In the genomic region with DNA sequence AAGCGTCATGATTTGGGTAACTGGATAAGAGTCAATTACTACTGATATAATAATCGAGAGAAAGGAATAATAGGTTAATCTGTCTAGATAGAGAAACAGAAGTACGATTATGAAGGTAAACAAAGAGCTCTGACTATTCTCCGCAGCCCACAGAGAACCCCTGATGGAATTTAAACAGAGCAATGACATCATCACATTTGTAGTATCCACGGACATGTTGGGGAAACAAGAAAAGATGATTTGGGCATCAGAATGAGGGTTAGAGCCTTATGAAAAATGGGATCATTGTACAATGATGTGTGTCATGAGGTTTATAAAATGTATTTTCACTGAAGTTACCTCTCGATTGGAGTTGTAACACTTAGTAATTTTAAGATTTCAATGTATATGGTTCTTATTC, we compare ENCODE assay signal across 7 cellular contexts.
"Had no signal": no experiment of that assay in that cellular context is flagged by ENCODE, and none has a peak within 500 bp of the region (broad histone marks: within the 10 kb centered on the region; RNA-seq: fewer than 3 reads in every experiment).

No MANE protein-coding gene starts in this region.

- ATAC-seq: K562 had no signal

- DNase-seq: IMR-90, KBM-7, KG1 had no signal

- FAIRE-seq: HTR-8/SVneo, K562 had no signal

- H3K4me3 ChIP-seq: K562 had no signal

- H3K27ac ChIP-seq: HL-60, KMS-11 had no signal

- H3K9ac ChIP-seq: KMS-11 had no signal

- H3K4me2 ChIP-seq: KMS-11 had no signal
